In the genomic region with DNA sequence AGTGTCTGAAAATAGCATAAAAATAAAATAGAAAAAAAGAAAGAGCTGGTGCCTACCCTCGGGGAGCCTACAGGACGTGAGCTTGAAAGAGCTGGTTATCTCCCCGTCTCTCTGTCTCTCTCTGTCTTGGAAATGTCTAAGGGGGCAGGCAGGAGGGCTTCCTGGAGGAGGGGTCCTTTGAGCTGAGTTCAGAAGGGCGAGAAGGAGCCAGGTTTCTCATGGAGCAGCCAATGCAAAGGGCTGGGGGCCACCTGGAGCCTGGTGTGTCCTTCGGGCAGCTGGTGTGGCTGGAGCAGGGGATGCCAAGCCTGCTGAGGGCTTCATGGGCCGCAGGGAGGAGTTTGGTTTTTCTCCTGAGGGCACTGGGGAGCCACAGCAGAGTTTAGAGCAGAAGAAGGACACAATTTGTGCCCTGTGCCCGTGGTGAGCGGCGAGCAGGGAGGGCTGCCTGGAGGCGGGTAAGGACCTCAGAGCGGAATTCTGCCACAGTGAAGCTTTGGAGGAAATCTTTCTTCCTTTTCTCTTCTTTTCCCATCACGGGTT, we compare ENCODE assay signal across 12 cellular contexts. TPM values are rescaled to one million over a fixed set of nuclear protein-coding genes. Genes with fewer than 3 reads are reported as not detected.
DNase-seq lines count a peak whose midpoint lies in the region; ATAC-seq and TF ChIP-seq lines count a peak whose summit lies in the region.
"Had no signal": no experiment of that assay in that cellular context is flagged by ENCODE, and none has a peak within 500 bp of the region (broad histone marks: within the 10 kb centered on the region; RNA-seq: fewer than 3 reads in every experiment).

No MANE protein-coding gene starts in this region.

- TF ChIP-seq EP300 in esophagus muscularis mucosa (IDR thresholded peaks at IDR 0.05) (no peak), sigmoid colon (IDR thresholded peaks at IDR 0.05) (no peak)

- H3K9ac ChIP-seq in ES-I3 (ENCODE audit: low read depth, low read length): peak overlapping the region; percentile 62; the same call in 1 of the 2 replicates
- no peak overlapping the region for H3K9ac ChIP-seq in MM.1S (ENCODE audit: low read length)

- no peak for TF ChIP-seq POLR2A in esophagus muscularis mucosa (IDR thresholded peaks at IDR 0.05; ENCODE audit: low read depth)
- no peak for TF ChIP-seq POLR2A in sigmoid colon (IDR thresholded peaks at IDR 0.05)

- H3K4me3 ChIP-seq in MM.1S (ENCODE audit: low read length) (no peak overlapping the region), esophagus muscularis mucosa (peak overlapping the region in 3 of 4 donors; percentile 46 to 56 (median 49)), sigmoid colon (peak overlapping the region in 3 of 4 donors; percentile 29 to 51 (median 43))
- H3K4me3 ChIP-seq: GM12878 had no signal

- DNase-seq in MM.1S (no peak), esophagus muscularis mucosa (ENCODE audit: extremely low spot score) (no peak), sigmoid colon (no peak), GM10248 (ENCODE audit: extremely low spot score) (no peak), NCI-H187 (lab: John Stamatoyannopoulos, UW) (no peak), NCI-H1436 treated with DMSO at 0.1 percent for 48 hours (lab: John Stamatoyannopoulos, UW) (no peak)
- DNase-seq: OCI-M1 had no signal

- 83% methylated on average over 12 of the region's 12 CpGs for WGBS in esophagus muscularis mucosa
- WGBS in sigmoid colon, 2 donors: 65 to 81% methylated on average over 12 of the region's 12 CpGs

- H3K4me1 ChIP-seq in ES-I3 (ENCODE audit: insufficient read depth, low read length) (no peaks in the 10 kb centered on the region), MM.1S (ENCODE audit: low read length) (no peaks in the 10 kb centered on the region), esophagus muscularis mucosa (peaks cover 5 to 15% (median 13%) of the 10 kb centered on the region in 4 donors), sigmoid colon (peaks cover 0 to 14% (median 11%) of the 10 kb centered on the region in 4 donors)

- H3F3A ChIP-seq in MM.1S (ENCODE audit: insufficient read depth, low read length): no peaks in the 10 kb centered on the region

- H3K27me3 ChIP-seq in MM.1S (replicated peaks; ENCODE audit: insufficient read depth, low read length): peaks cover 91% of the 10 kb centered on the region
- H3K27me3 ChIP-seq in esophagus muscularis mucosa: peaks cover 0 to 56% (median 0%) of the 10 kb centered on the region in 4 donors
- H3K27me3 ChIP-seq in sigmoid colon: peaks cover 0 to 23% (median 13%) of the 10 kb centered on the region in 3 donors

- no peak for TF ChIP-seq CTCF in MM.1S (IDR thresholded peaks at IDR 0.05; ENCODE audit: low read length)
- TF ChIP-seq CTCF in esophagus muscularis mucosa (IDR thresholded peaks at IDR 0.05): no peak
- TF ChIP-seq CTCF in sigmoid colon (IDR thresholded peaks at IDR 0.05): no peak
- TF ChIP-seq CTCF in GM10248 (IDR thresholded peaks at IDR 0.05; ENCODE audit: control extremely low read depth, extremely low read depth, low read depth, missing control alignments): no peak

- H2AFZ ChIP-seq in MM.1S (ENCODE audit: low read length): no peak overlapping the region

- H4K20me1 ChIP-seq in MM.1S (ENCODE audit: insufficient read depth, low read length): no peaks in the 10 kb centered on the region

- CTCF ChIA-PET in GM10248 (lab: Yijun Ruan, JAX): interaction anchor here (1.3 kb wide), 1 partner anchor 11 kb away, joined by 3 read pairs; no protein-coding TSS in a partner anchor

- H3K79me2 ChIP-seq in MM.1S (ENCODE audit: low read length): no peaks in the 10 kb centered on the region

- H3K27ac ChIP-seq in MM.1S (ENCODE audit: low read length) (no peak overlapping the region), esophagus muscularis mucosa (replicated peaks in 1 of 4) (no peak overlapping the region), sigmoid colon (peak overlapping the region in 1 of 4 donors; percentile 51)
- H3K27ac ChIP-seq: C4-2B had no signal

- intact Hi-C loops in esophagus muscularis mucosa (cut with DNase I): no loop called here
- intact Hi-C loops in sigmoid colon (cut with DNase I): no loop called here

- no peaks in the 10 kb centered on the region for H3K36me3 ChIP-seq in ES-I3 (ENCODE audit: insufficient read depth, low read length)
- no peaks in the 10 kb centered on the region for H3K36me3 ChIP-seq in MM.1S (replicated peaks; ENCODE audit: insufficient read depth, low read length)
- H3K36me3 ChIP-seq in esophagus muscularis mucosa: no peaks in the 10 kb centered on the region
- H3K36me3 ChIP-seq in sigmoid colon: no peaks in the 10 kb centered on the region

- H3K9me3 ChIP-seq in ES-I3 (ENCODE audit: control insufficient read depth, insufficient read depth, low read length) (no peaks in the 10 kb centered on the region), MM.1S (replicated peaks; ENCODE audit: insufficient read depth, low read length) (no peaks in the 10 kb centered on the region), esophagus muscularis mucosa (no peaks in the 10 kb centered on the region), sigmoid colon (no peaks in the 10 kb centered on the region)

- POLR2A ChIA-PET in GM10248 (lab: Yijun Ruan, JAX): no interaction called here

- no peak for ATAC-seq in GM21390 (IDR thresholded peaks at IDR 0.05; ENCODE audit: unreplicated experiment)
- ATAC-seq: GM12878 had no signal

- peak overlapping the region; percentile 37; the same call in 1 of the 2 replicates for H3K4me2 ChIP-seq in MM.1S (ENCODE audit: low read depth, low read length)

- no peaks in the 10 kb centered on the region for H3K9me2 ChIP-seq in MM.1S (replicated peaks; ENCODE audit: insufficient read depth, low read length)

RNA-seq across cellular contexts. Expression of gene EFNA2, which starts 38.6 kb away (rescaled TPM):
- total RNA-seq in esophagus muscularis mucosa (not detected), sigmoid colon (not detected)
- 10 to 100 TPM; 23.4 to 40.6 (median 25.2) TPM for polyA plus RNA-seq in sigmoid colon
- total RNA-seq: GM12878, mesenteric fat pad had no signal
- polyA plus RNA-seq: GM12878 had no signal

RNA-seq across cellular contexts. Expression of gene FAM174C, which starts 49.0 kb away (rescaled TPM):
- total RNA-seq in esophagus muscularis mucosa (10 to 100 TPM; 24.9 to 58.9 (median 43.6) TPM), sigmoid colon (10 to 100 TPM; 24.7 to 49.3 (median 29.8) TPM)
- polyA plus RNA-seq in sigmoid colon: 10 to 100 TPM; 37.0 to 87.8 (median 60.1) TPM

RNA-seq across cellular contexts. Expression of gene CIRBP, which starts 55.2 kb away (rescaled TPM):
- total RNA-seq in esophagus muscularis mucosa (100 to 1,000 TPM; 236 to 601 (median 429) TPM), sigmoid colon (1,000 to 10,000 TPM in 1 of 4 donors, 100 to 1,000 TPM in 3; 602 to 1,004 (median 791) TPM)
- polyA plus RNA-seq in sigmoid colon: 100 to 1,000 TPM; 129 to 455 (median 265) TPM

RNA-seq across cellular contexts. Expression of gene NDUFS7, which starts 59.4 kb away (rescaled TPM):
- total RNA-seq in esophagus muscularis mucosa (100 to 1,000 TPM in 1 of 4 donors, 10 to 100 TPM in 3; 85.6 to 110 (median 89.4) TPM), sigmoid colon (100 to 1,000 TPM in 3 of 4 donors, 10 to 100 TPM in 1; 99.4 to 156 (median 128) TPM)
- polyA plus RNA-seq in sigmoid colon: 100 to 1,000 TPM; 182 to 262 (median 192) TPM
